13 cellular contexts compared by ENCODE assay signal in genomic region chr5:63959177-63959982, GRCh38. TPM values are rescaled to one million over a fixed set of nuclear protein-coding genes. Genes with fewer than 3 reads are reported as not detected.
DNase-seq lines count a peak whose midpoint lies in the region; ATAC-seq lines count a peak whose summit lies in the region.
"Had no signal": no experiment of that assay in that cellular context is flagged by ENCODE, and none has a peak within 500 bp of the region (broad histone marks: within the 10 kb centered on the region; RNA-seq: fewer than 3 reads in every experiment).

No MANE protein-coding gene starts in this region.

- H3K27me3 Mint-ChIP-seq in activated naive CD8-positive, alpha-beta T cell treated with anti-CD3 and anti-CD28 coated beads for 36 hours, result peaks cover 51% of the 10 kb centered on the region
- peaks cover 37% of the 10 kb centered on the region for H3K27me3 Mint-ChIP-seq in activated T-cell treated with anti-CD3 and anti-CD28 coated beads, Interleukin-2, amount 50 U/mL, for 4 hours (ENCODE audit: low read depth)

- H3K27ac Mint-ChIP-seq in activated naive CD8-positive, alpha-beta T cell treated with anti-CD3 and anti-CD28 coated beads for 36 hours, result no peak overlapping the region
- H3K27ac Mint-ChIP-seq: dendritic cell treated with granulocyte-macrophage colony-stimulating factor and Interleukin-4, amounts not matched to agents 40 ng/mL and 50 ng/mL, for 4 days had no signal

- H3K9me3 Mint-ChIP-seq in activated naive CD8-positive, alpha-beta T cell treated with anti-CD3 and anti-CD28 coated beads for 36 hours, result peaks cover 12% of the 10 kb centered on the region
- H3K9me3 Mint-ChIP-seq in activated T-cell treated with anti-CD3 and anti-CD28 coated beads, Interleukin-2, amount 50 U/mL, for 4 hours, result peaks cover 9% of the 10 kb centered on the region

- DNase-seq in NCI-H146 (lab: John Stamatoyannopoulos, UW) (peak; percentile 43), SK-N-DZ (ENCODE audit: low spot score) (peak; percentile 27), putamen (ENCODE audit: low spot score) (peak; percentile 9), cerebellar nuclear complex (lab: John Stamatoyannopoulos, UW) (no peak)
- DNase-seq in activated naive CD8-positive, alpha-beta T cell treated with anti-CD3 and anti-CD28 coated beads for 36 hours, result no peak
- no peak for DNase-seq in activated T-cell treated with anti-CD3 and anti-CD28 coated beads, Interleukin-2, amount 50 U/mL, for 4 hours
- DNase-seq: activated CD8-positive, alpha-beta memory T cell treated with anti-CD3 and anti-CD28 coated beads, Interleukin-2, amount 50 U/mL, for 48 hours; stimulated activated CD4-positive, alpha-beta T cell treated with anti-CD3 and anti-CD28 coated beads, Interleukin-1b, Interleukin-23, amount 100 ng/mL, for 48 hours had no signal

- no peak for ATAC-seq in HG03196 (IDR thresholded peaks at IDR 0.05; ENCODE audit: unreplicated experiment)
- no peak for ATAC-seq in activated T-cell treated with anti-CD3 and anti-CD28 coated beads, Interleukin-2, amount 50 U/mL, for 4 hours

- peak overlapping the region; percentile 40 for H3K4me3 ChIP-seq in iPS-18c (ENCODE audit: insufficient read depth, low read depth, low read length)
- H3K4me3 ChIP-seq: lung had no signal

- H3K4me1 Mint-ChIP-seq in activated naive CD8-positive, alpha-beta T cell treated with anti-CD3 and anti-CD28 coated beads for 36 hours, result no peaks in the 10 kb centered on the region
- H3K4me1 Mint-ChIP-seq in activated T-cell treated with anti-CD3 and anti-CD28 coated beads, Interleukin-2, amount 50 U/mL, for 4 hours (ENCODE audit: low read depth), result no peaks in the 10 kb centered on the region

- H3K9me3 ChIP-seq in iPS-18c (ENCODE audit: control insufficient read depth, insufficient read depth, low read length), result no peaks in the 10 kb centered on the region

- H3K4me3 Mint-ChIP-seq in activated naive CD8-positive, alpha-beta T cell treated with anti-CD3 and anti-CD28 coated beads for 36 hours, result no peak overlapping the region
- H3K4me3 Mint-ChIP-seq in activated T-cell treated with anti-CD3 and anti-CD28 coated beads, Interleukin-2, amount 50 U/mL, for 4 hours, result no peak overlapping the region
- H3K4me3 Mint-ChIP-seq: dendritic cell treated with granulocyte-macrophage colony-stimulating factor and Interleukin-4, amounts not matched to agents 40 ng/mL and 50 ng/mL, for 4 days had no signal

- peaks cover 7% of the 10 kb centered on the region for H3K36me3 Mint-ChIP-seq in activated naive CD8-positive, alpha-beta T cell treated with anti-CD3 and anti-CD28 coated beads for 36 hours
- H3K36me3 Mint-ChIP-seq in activated T-cell treated with anti-CD3 and anti-CD28 coated beads, Interleukin-2, amount 50 U/mL, for 4 hours (ENCODE audit: insufficient read depth), result no peaks in the 10 kb centered on the region

RNA-seq across cellular contexts. Expression of gene HTR1A, which starts 2.9 kb away (rescaled TPM):
- polyA plus RNA-seq in SK-N-DZ (2014; cell fraction: cytosol; rRNA removed), result not detected in 2 replicates
- polyA plus RNA-seq in SK-N-DZ (2014; cell fraction: nucleus; rRNA removed), result not detected in 2 replicates
- not detected for total RNA-seq in activated naive CD8-positive, alpha-beta T cell treated with anti-CD3 and anti-CD28 coated beads for 36 hours
- total RNA-seq in activated T-cell treated with anti-CD3 and anti-CD28 coated beads, Interleukin-2, amount 50 U/mL, for 4 hours, result not detected
- polyA plus RNA-seq: lung, thymus had no signal

Comparison
In these comparisons a context has a peak if more than half of its experiments do, and no peak if none do; other contexts are left out.
1. DNase-seq: peak in NCI-H146 (single experiment), SK-N-DZ (single experiment) and putamen (single experiment); none in activated naive CD8-positive, alpha-beta T cell treated with anti-CD3 and anti-CD28 coated beads for 36 hours (single experiment), activated T-cell treated with anti-CD3 and anti-CD28 coated beads, Interleukin-2, amount 50 U/mL, for 4 hours (single experiment) and cerebellar nuclear complex (0 of 2).